In the genomic region with DNA sequence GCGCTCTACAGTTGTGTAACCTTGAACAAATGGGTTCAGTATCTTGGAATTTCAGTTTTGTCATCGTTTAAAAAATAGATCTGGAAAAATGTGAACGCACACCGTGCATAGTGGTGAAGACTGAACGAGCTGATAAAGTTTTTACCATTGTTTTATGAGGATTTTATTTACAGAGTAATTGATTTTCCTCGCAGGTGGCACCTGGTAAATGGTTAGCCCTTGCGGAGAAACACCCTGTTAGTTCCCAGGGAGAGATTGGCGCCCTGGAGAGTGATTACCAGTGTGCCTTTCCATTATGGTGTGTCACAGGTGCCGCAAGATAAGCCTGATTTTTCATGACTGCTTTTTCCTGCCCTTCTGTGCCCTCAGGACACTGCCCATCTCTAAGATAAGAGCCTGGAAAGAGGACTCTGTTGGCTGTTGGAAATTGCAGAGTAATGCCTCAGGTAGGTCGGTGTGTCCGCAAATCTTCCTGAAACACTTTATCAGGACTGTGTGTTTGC, we compare ENCODE assay signal across 8 cellular contexts. TPM values are rescaled to one million over a fixed set of nuclear protein-coding genes. Genes with fewer than 3 reads are reported as not detected.
DNase-seq lines count a peak whose midpoint lies in the region; ATAC-seq, FAIRE-seq and TF ChIP-seq lines count a peak whose summit lies in the region.

No MANE protein-coding gene starts in this region.

- ATAC-seq in activated naive CD8-positive, alpha-beta T cell treated with anti-CD3 and anti-CD28 coated beads, Interleukin-2, amount 10 ng/mL, durations not matched to agents 7 days and 5 days (ENCODE audit: low read depth): no peak
- ATAC-seq in HepG2: no peak; the same call in 2 of the 3 replicates

- no peaks in the 10 kb centered on the region for H3K27me3 Mint-ChIP-seq in activated naive CD4-positive, alpha-beta T cell treated with anti-CD3 and anti-CD28 coated beads for 36 hours (ENCODE audit: low read depth)
- no peaks in the 10 kb centered on the region for H3K27me3 Mint-ChIP-seq in activated naive CD8-positive, alpha-beta T cell treated with anti-CD3 and anti-CD28 coated beads, Interleukin-2, amount 10 ng/mL, durations not matched to agents 7 days and 5 days

- peaks cover 13% of the 10 kb centered on the region for H3K9me3 Mint-ChIP-seq in activated naive CD4-positive, alpha-beta T cell treated with anti-CD3 and anti-CD28 coated beads for 36 hours
- peaks cover 12% of the 10 kb centered on the region for H3K9me3 Mint-ChIP-seq in activated naive CD8-positive, alpha-beta T cell treated with anti-CD3 and anti-CD28 coated beads, Interleukin-2, amount 10 ng/mL, durations not matched to agents 7 days and 5 days

- intact Hi-C loops in activated naive CD4-positive, alpha-beta T cell treated with anti-CD3 and anti-CD28 coated beads for 36 hours (cut with micrococcal nuclease): loop anchor here (2.0 to 5.0 kb wide), 2 partner anchors 124 to 193 kb away; a partner anchor contains a TSS
- intact Hi-C loops in HepG2 (cut with micrococcal nuclease; ENCODE audit: unreplicated experiment): loop anchor here (1.0 kb wide), 1 partner anchor 39 kb away; a partner anchor contains a TSS

- H3K4me3 Mint-ChIP-seq in activated naive CD4-positive, alpha-beta T cell treated with anti-CD3 and anti-CD28 coated beads for 36 hours: peak overlapping the region; percentile 89
- peak overlapping the region; percentile 97 for H3K4me3 Mint-ChIP-seq in activated naive CD8-positive, alpha-beta T cell treated with anti-CD3 and anti-CD28 coated beads, Interleukin-2, amount 10 ng/mL, durations not matched to agents 7 days and 5 days

- H3K27me3 ChIP-seq in HepG2 (ENCODE audit: control insufficient read depth in 1 of 2, insufficient read depth in 2 of 2, low read length in 2 of 2) (no peaks in the 10 kb centered on the region; a peak in 1 of 5 replicates), tibial nerve (no peaks in the 10 kb centered on the region)

- H3K4me2 ChIP-seq in HepG2 (ENCODE audit: low read depth, low read length): peak overlapping the region; percentile 94

- TF ChIP-seq CTCF in HepG2 (CRISPR knock-in tag; IDR thresholded peaks at IDR 0.05) (no peak), tibial nerve (IDR thresholded peaks at IDR 0.05) (no peak)

- H3K9me3 ChIP-seq in HepG2 (ENCODE audit: low read length) (no peaks in the 10 kb centered on the region), tibial nerve (peaks cover 0 to 36% (median 8%) of the 10 kb centered on the region in 4 donors)

- peaks cover 32% of the 10 kb centered on the region for H3K36me3 Mint-ChIP-seq in activated naive CD4-positive, alpha-beta T cell treated with anti-CD3 and anti-CD28 coated beads for 36 hours (ENCODE audit: low read depth)
- H3K36me3 Mint-ChIP-seq in activated naive CD8-positive, alpha-beta T cell treated with anti-CD3 and anti-CD28 coated beads, Interleukin-2, amount 10 ng/mL, durations not matched to agents 7 days and 5 days: peaks cover 19% of the 10 kb centered on the region

- POLR2A ChIA-PET in activated naive CD8-positive, alpha-beta T cell treated with anti-CD3 and anti-CD28 coated beads, Interleukin-2, amount 10 ng/mL, durations not matched to agents 7 days and 5 days (lab: Charles Lee): interaction anchor here (1.8 kb wide), 1 partner anchor 57 kb away, joined by 6 read pairs; a partner anchor contains a TSS
- POLR2A ChIA-PET in HepG2 (lab: Yijun Ruan, JAX): interaction anchor here (1.4 to 1.5 kb wide), 2 partner anchors 11 to 37 kb away, joined by 4 to 6 read pairs; no protein-coding TSS in a partner anchor

- H3K4me3 ChIP-seq in HepG2 (replicated peaks in 1 of 3; ENCODE audit: insufficient read depth in 1 of 3, low read depth in 2 of 3, low read length in 3 of 3) (peak overlapping the region; percentile 75 to 79 (median 78)), tibial nerve (peak overlapping the region; percentile 80 to 93 (median 88))

- H2AFZ ChIP-seq in HepG2 (ENCODE audit: low read length): no peak overlapping the region

- TF ChIP-seq EP300 in HepG2 (IDR thresholded peaks at IDR 0.05; ENCODE audit: low read depth in 2 of 2, low read length in 2 of 2): no peak
- TF ChIP-seq EP300 in HepG2 (CRISPR knock-in tag; IDR thresholded peaks at IDR 0.05; ENCODE audit: borderline replicate concordance): no peak
- TF ChIP-seq EP300 in tibial nerve (IDR thresholded peaks at IDR 0.05): no peak

- H3K4me1 ChIP-seq in HepG2 (ENCODE audit: insufficient read depth, low read length): peaks cover 34% of the 10 kb centered on the region
- peaks cover 0 to 29% (median 19%) of the 10 kb centered on the region in 4 donors for H3K4me1 ChIP-seq in tibial nerve

- TF ChIP-seq POLR2A in HepG2 (IDR thresholded peaks at IDR 0.05; ENCODE audit: insufficient read depth in 1 of 2, low read depth in 2 of 2, low read length in 2 of 2): no peak
- TF ChIP-seq POLR2A in tibial nerve (IDR thresholded peaks at IDR 0.05): no peak

- H3K36me3 ChIP-seq in HepG2 (replicated peaks in 1 of 2; ENCODE audit: control insufficient read depth in 1 of 2, insufficient read depth in 2 of 2, low read length in 2 of 2) (peaks cover 0 to 2% of the 10 kb centered on the region in 2 experiments; a peak in 3 of 5 replicates), tibial nerve (peaks cover 4 to 45% (median 9%) of the 10 kb centered on the region in 3 donors)

- H3K4me1 Mint-ChIP-seq in activated naive CD4-positive, alpha-beta T cell treated with anti-CD3 and anti-CD28 coated beads for 36 hours (ENCODE audit: low read depth): peaks cover 23% of the 10 kb centered on the region
- H3K4me1 Mint-ChIP-seq in activated naive CD8-positive, alpha-beta T cell treated with anti-CD3 and anti-CD28 coated beads, Interleukin-2, amount 10 ng/mL, durations not matched to agents 7 days and 5 days: peaks cover 19% of the 10 kb centered on the region

- WGBS in HepG2 (ENCODE audit: low lambda C conversion rate): 23% methylated on average over 11 of the region's 11 CpGs
- WGBS in tibial nerve, 2 donors: 20 to 24% methylated on average over 11 of the region's 11 CpGs

- TSS peak; percentile 72 for BruUV-seq in HepG2 (replicated peaks; lab: Mats Ljungman, UMichigan)

- H3K27ac Mint-ChIP-seq in activated naive CD4-positive, alpha-beta T cell treated with anti-CD3 and anti-CD28 coated beads for 36 hours: peak overlapping the region; percentile 98
- H3K27ac Mint-ChIP-seq in activated naive CD8-positive, alpha-beta T cell treated with anti-CD3 and anti-CD28 coated beads, Interleukin-2, amount 10 ng/mL, durations not matched to agents 7 days and 5 days: peak overlapping the region; percentile 97

- no peak for DNase-seq in activated naive CD4-positive, alpha-beta T cell treated with anti-CD3 and anti-CD28 coated beads for 36 hours
- no peak for DNase-seq in activated naive CD4-positive, alpha-beta T cell (lab: John Stamatoyannopoulos, UW)
- DNase-seq in activated naive CD8-positive, alpha-beta T cell treated with anti-CD3 and anti-CD28 coated beads, Interleukin-2, amount 10 ng/mL, durations not matched to agents 7 days and 5 days: no peak
- DNase-seq in HepG2 (ENCODE audit: low spot score) (no peak), tibial nerve (ENCODE audit: low spot score in 2 of 2) (no peak), hepatic stellate cell (ENCODE audit: low spot score) (no peak), NCI-H128 (lab: John Stamatoyannopoulos, UW; ENCODE audit: unreplicated experiment) (no peak), HuH-7 (ENCODE audit: low spot score) (no peak)

- TF ChIP-seq RAD21 in HepG2 (CRISPR knock-in tag; IDR thresholded peaks at IDR 0.05): no peak

- peaks cover 7% of the 10 kb centered on the region for H3K79me2 ChIP-seq in HepG2 (ENCODE audit: insufficient read depth, low read length)

- in situ Hi-C loops in HepG2 (cut with HindIII; ENCODE audit: extremely low pct_ligation_motif_present, low pct_unique_long_range_greater_than_20kb): no loop called here

- no peaks in the 10 kb centered on the region for H4K20me1 ChIP-seq in HepG2 (ENCODE audit: insufficient read depth, low read length)

- CTCF ChIA-PET in activated naive CD4-positive, alpha-beta T cell treated with anti-CD3 and anti-CD28 coated beads for 36 hours (lab: Charles Lee): no interaction called here
- CTCF ChIA-PET in HepG2 (lab: Yijun Ruan, JAX; ENCODE audit: low intra/inter-chr PET ratio, low total read pairs): no interaction called here

- H3K9ac ChIP-seq in HepG2 (ENCODE audit: insufficient read depth, low read depth, low read length): peak overlapping the region; percentile 91

- H3K27ac ChIP-seq in HepG2 (ENCODE audit: extremely low read length, insufficient read depth, low read length) (peak overlapping the region; percentile 98), tibial nerve (peak overlapping the region; percentile 87 to 99 (median 98))

- no peak for FAIRE-seq in HepG2 (lab: Jason Lieb, UNC)

RNA-seq across cellular contexts. Expression of a gene that starts 0.6 kb away (rescaled TPM):
- total RNA-seq in activated naive CD4-positive, alpha-beta T cell treated with anti-CD3 and anti-CD28 coated beads for 36 hours: 1 to 10 TPM; 4.3 to 4.7 TPM
- total RNA-seq in activated naive CD8-positive, alpha-beta T cell treated with anti-CD3 and anti-CD28 coated beads, Interleukin-2, amount 10 ng/mL, durations not matched to agents 7 days and 5 days: 10 to 100 TPM; 10.6 to 11.4 TPM
- total RNA-seq in HepG2 (2016; rRNA removed; fragmentation: Illumina TruSeq; extraction: Trizol) (15.5 and 22.3 TPM in 2 replicates), tibial nerve (10 to 100 TPM; 16.8 to 47.2 (median 27.0) TPM)
- 0.97 and 1.6 TPM in 2 replicates for total RNA-seq in HepG2 (2016; cell fraction: cytosol; rRNA removed; fragmentation: Illumina TruSeq; extraction: Trizol; ENCODE audit: low read depth)
- total RNA-seq in HepG2 (2016; cell fraction: insoluble cytoplasmic fraction; rRNA removed; fragmentation: Illumina TruSeq; extraction: Trizol): 15.1 and 24.5 TPM in 2 replicates
- 7.6 and 7.7 TPM in 2 replicates for total RNA-seq in HepG2 (2016; cell fraction: membrane; rRNA removed; fragmentation: Illumina TruSeq; extraction: Trizol)
- total RNA-seq in HepG2 (2016; cell fraction: nucleus; rRNA removed; fragmentation: Illumina TruSeq; extraction: Trizol): 12.1 and 13.1 TPM in 2 replicates
- 9.0 and 10.6 TPM in 2 replicates for polyA plus RNA-seq in HepG2 (2011; rRNA removed)
- 5.5 and 7.0 TPM in 2 replicates for polyA plus RNA-seq in HepG2 (2011; cell fraction: cytosol; rRNA removed)
- polyA plus RNA-seq in HepG2 (2011; cell fraction: nucleus; rRNA removed): 12.2 and 15.0 TPM in 2 replicates
- polyA plus RNA-seq in HepG2 (2012): 6.8 and 6.9 TPM in 2 replicates
- 0.44 and 0.68 TPM in 2 replicates for polyA plus RNA-seq in HepG2 (2016; cell fraction: cytosol; fragmentation: Illumina TruSeq; extraction: Trizol; ENCODE audit: low read depth)
- 12.3 and 15.9 TPM in 2 replicates for polyA plus RNA-seq in HepG2 (2016; cell fraction: insoluble cytoplasmic fraction; fragmentation: Illumina TruSeq; extraction: Trizol; ENCODE audit: low read depth)
- 1.6 and 2.1 TPM in 2 replicates for polyA plus RNA-seq in HepG2 (2016; cell fraction: membrane; fragmentation: Illumina TruSeq; extraction: Trizol; ENCODE audit: low read depth)
- polyA plus RNA-seq in HepG2 (2016; cell fraction: nucleus; fragmentation: Illumina TruSeq; extraction: Trizol; ENCODE audit: insufficient read depth, low read depth): 17.4 and 17.8 TPM in 2 replicates
- 2.1 and 3.9 TPM in 2 replicates for polyA minus RNA-seq in HepG2 (2011; rRNA and poly(A)+ RNA removed; ENCODE audit: low replicate concordance)
- 2.2 and 5.8 TPM in 2 replicates for polyA minus RNA-seq in HepG2 (2011; cell fraction: cytosol; rRNA and poly(A)+ RNA removed)
- polyA minus RNA-seq in HepG2 (2011; cell fraction: nucleus; rRNA and poly(A)+ RNA removed): 16.2 and 23.7 TPM in 2 replicates

RNA-seq across cellular contexts. Expression of a gene that starts 38.4 kb away (rescaled TPM):
- total RNA-seq in activated naive CD4-positive, alpha-beta T cell treated with anti-CD3 and anti-CD28 coated beads for 36 hours: 1 to 10 TPM; 2.8 to 3.3 TPM
- 1 to 10 TPM; 6.1 to 6.9 TPM for total RNA-seq in activated naive CD8-positive, alpha-beta T cell treated with anti-CD3 and anti-CD28 coated beads, Interleukin-2, amount 10 ng/mL, durations not matched to agents 7 days and 5 days
- total RNA-seq in HepG2 (2016; rRNA removed; fragmentation: Illumina TruSeq; extraction: Trizol) (5.8 and 9.4 TPM in 2 replicates), tibial nerve (10 to 100 TPM; 10.2 to 13.3 (median 11.1) TPM)
- total RNA-seq in HepG2 (2016; cell fraction: cytosol; rRNA removed; fragmentation: Illumina TruSeq; extraction: Trizol; ENCODE audit: low read depth): 1.5 and 2.1 TPM in 2 replicates
- 5.6 and 8.0 TPM in 2 replicates for total RNA-seq in HepG2 (2016; cell fraction: insoluble cytoplasmic fraction; rRNA removed; fragmentation: Illumina TruSeq; extraction: Trizol)
- total RNA-seq in HepG2 (2016; cell fraction: membrane; rRNA removed; fragmentation: Illumina TruSeq; extraction: Trizol): 4.0 and 5.1 TPM in 2 replicates
- 5.7 and 6.2 TPM in 2 replicates for total RNA-seq in HepG2 (2016; cell fraction: nucleus; rRNA removed; fragmentation: Illumina TruSeq; extraction: Trizol)
- polyA plus RNA-seq in HepG2 (2011; rRNA removed): 7.3 and 7.5 TPM in 2 replicates
- 6.9 and 8.0 TPM in 2 replicates for polyA plus RNA-seq in HepG2 (2011; cell fraction: cytosol; rRNA removed)
- 8.6 and 12.5 TPM in 2 replicates for polyA plus RNA-seq in HepG2 (2011; cell fraction: nucleus; rRNA removed)
- polyA plus RNA-seq in HepG2 (2012): 4.0 and 4.6 TPM in 2 replicates
- 1.5 and 1.6 TPM in 2 replicates for polyA plus RNA-seq in HepG2 (2016; cell fraction: cytosol; fragmentation: Illumina TruSeq; extraction: Trizol; ENCODE audit: low read depth)
- polyA plus RNA-seq in HepG2 (2016; cell fraction: insoluble cytoplasmic fraction; fragmentation: Illumina TruSeq; extraction: Trizol; ENCODE audit: low read depth): 8.0 and 8.4 TPM in 2 replicates
- 2.9 and 3.0 TPM in 2 replicates for polyA plus RNA-seq in HepG2 (2016; cell fraction: membrane; fragmentation: Illumina TruSeq; extraction: Trizol; ENCODE audit: low read depth)
- polyA plus RNA-seq in HepG2 (2016; cell fraction: nucleus; fragmentation: Illumina TruSeq; extraction: Trizol; ENCODE audit: insufficient read depth, low read depth): 7.7 and 9.3 TPM in 2 replicates
- 3.7 and 4.2 TPM in 2 replicates for polyA minus RNA-seq in HepG2 (2011; rRNA and poly(A)+ RNA removed; ENCODE audit: low replicate concordance)
- polyA minus RNA-seq in HepG2 (2011; cell fraction: cytosol; rRNA and poly(A)+ RNA removed): 2.5 and 3.1 TPM in 2 replicates
- 7.2 and 8.8 TPM in 2 replicates for polyA minus RNA-seq in HepG2 (2011; cell fraction: nucleus; rRNA and poly(A)+ RNA removed)

RNA-seq across cellular contexts. Expression of a gene that starts 57.2 kb away (rescaled TPM):
- 10 to 100 TPM; 13.1 to 13.6 TPM for total RNA-seq in activated naive CD4-positive, alpha-beta T cell treated with anti-CD3 and anti-CD28 coated beads for 36 hours
- total RNA-seq in activated naive CD8-positive, alpha-beta T cell treated with anti-CD3 and anti-CD28 coated beads, Interleukin-2, amount 10 ng/mL, durations not matched to agents 7 days and 5 days: 10 to 100 TPM; 28.2 to 31.2 TPM
- total RNA-seq in HepG2 (2016; rRNA removed; fragmentation: Illumina TruSeq; extraction: Trizol) (not detected in 2 replicates), tibial nerve (10 to 100 TPM; 27.0 to 47.3 (median 36.4) TPM)
- not detected in 2 replicates for total RNA-seq in HepG2 (2016; cell fraction: cytosol; rRNA removed; fragmentation: Illumina TruSeq; extraction: Trizol; ENCODE audit: low read depth)
- total RNA-seq in HepG2 (2016; cell fraction: insoluble cytoplasmic fraction; rRNA removed; fragmentation: Illumina TruSeq; extraction: Trizol): not detected in 2 replicates
- total RNA-seq in HepG2 (2016; cell fraction: membrane; rRNA removed; fragmentation: Illumina TruSeq; extraction: Trizol): not detected in 2 replicates
- not detected in 2 replicates for total RNA-seq in HepG2 (2016; cell fraction: nucleus; rRNA removed; fragmentation: Illumina TruSeq; extraction: Trizol)
- polyA plus RNA-seq in HepG2 (2011; rRNA removed): not detected in 2 replicates
- polyA plus RNA-seq in HepG2 (2011; cell fraction: cytosol; rRNA removed): not detected in 2 replicates
- polyA plus RNA-seq in HepG2 (2011; cell fraction: nucleus; rRNA removed): not detected in 2 replicates
- not detected in 2 replicates for polyA plus RNA-seq in HepG2 (2012)
- polyA plus RNA-seq in HepG2 (2016; cell fraction: cytosol; fragmentation: Illumina TruSeq; extraction: Trizol; ENCODE audit: low read depth): not detected in 2 replicates
- polyA plus RNA-seq in HepG2 (2016; cell fraction: insoluble cytoplasmic fraction; fragmentation: Illumina TruSeq; extraction: Trizol; ENCODE audit: low read depth): not detected in 2 replicates
- not detected in 2 replicates for polyA plus RNA-seq in HepG2 (2016; cell fraction: membrane; fragmentation: Illumina TruSeq; extraction: Trizol; ENCODE audit: low read depth)
- not detected in 2 replicates for polyA plus RNA-seq in HepG2 (2016; cell fraction: nucleus; fragmentation: Illumina TruSeq; extraction: Trizol; ENCODE audit: insufficient read depth, low read depth)
- 18.5 TPM in 1 of 2 replicates, not detected in the other for polyA minus RNA-seq in HepG2 (2011; rRNA and poly(A)+ RNA removed; ENCODE audit: low replicate concordance)
- polyA minus RNA-seq in HepG2 (2011; cell fraction: cytosol; rRNA and poly(A)+ RNA removed): not detected in 2 replicates
- polyA minus RNA-seq in HepG2 (2011; cell fraction: nucleus; rRNA and poly(A)+ RNA removed): not detected in 2 replicates

RNA-seq across cellular contexts. Expression of a gene that starts 57.7 kb away (rescaled TPM):
- total RNA-seq in activated naive CD4-positive, alpha-beta T cell treated with anti-CD3 and anti-CD28 coated beads for 36 hours: under 1 TPM; 0.49 to 0.50 TPM
- total RNA-seq in activated naive CD8-positive, alpha-beta T cell treated with anti-CD3 and anti-CD28 coated beads, Interleukin-2, amount 10 ng/mL, durations not matched to agents 7 days and 5 days: under 1 TPM; 0.26 to 0.67 TPM
- not detected in 2 replicates for total RNA-seq in HepG2 (2016; rRNA removed; fragmentation: Illumina TruSeq; extraction: Trizol)
- not detected in 2 replicates for total RNA-seq in HepG2 (2016; cell fraction: cytosol; rRNA removed; fragmentation: Illumina TruSeq; extraction: Trizol; ENCODE audit: low read depth)
- not detected in 2 replicates for total RNA-seq in HepG2 (2016; cell fraction: insoluble cytoplasmic fraction; rRNA removed; fragmentation: Illumina TruSeq; extraction: Trizol)
- not detected in 2 replicates for total RNA-seq in HepG2 (2016; cell fraction: membrane; rRNA removed; fragmentation: Illumina TruSeq; extraction: Trizol)
- total RNA-seq in HepG2 (2016; cell fraction: nucleus; rRNA removed; fragmentation: Illumina TruSeq; extraction: Trizol): not detected in 2 replicates
- polyA plus RNA-seq in HepG2 (2011; rRNA removed): 0.03 and 0.12 TPM in 2 replicates
- polyA plus RNA-seq in HepG2 (2011; cell fraction: cytosol; rRNA removed): 0.03 and 0.05 TPM in 2 replicates
- 0.12 and 0.23 TPM in 2 replicates for polyA plus RNA-seq in HepG2 (2011; cell fraction: nucleus; rRNA removed)
- 0.05 TPM in 1 of 2 replicates, not detected in the other for polyA plus RNA-seq in HepG2 (2012)
- polyA plus RNA-seq in HepG2 (2016; cell fraction: cytosol; fragmentation: Illumina TruSeq; extraction: Trizol; ENCODE audit: low read depth): not detected in 2 replicates
- polyA plus RNA-seq in HepG2 (2016; cell fraction: insoluble cytoplasmic fraction; fragmentation: Illumina TruSeq; extraction: Trizol; ENCODE audit: low read depth): not detected in 2 replicates
- polyA plus RNA-seq in HepG2 (2016; cell fraction: membrane; fragmentation: Illumina TruSeq; extraction: Trizol; ENCODE audit: low read depth): not detected in 2 replicates
- polyA plus RNA-seq in HepG2 (2016; cell fraction: nucleus; fragmentation: Illumina TruSeq; extraction: Trizol; ENCODE audit: insufficient read depth, low read depth): 1.7 TPM in 1 of 2 replicates, not detected in the other
- 0.22 and 1.6 TPM in 2 replicates for polyA minus RNA-seq in HepG2 (2011; rRNA and poly(A)+ RNA removed; ENCODE audit: low replicate concordance)
- not detected in 2 replicates for polyA minus RNA-seq in HepG2 (2011; cell fraction: cytosol; rRNA and poly(A)+ RNA removed)
- polyA minus RNA-seq in HepG2 (2011; cell fraction: nucleus; rRNA and poly(A)+ RNA removed): 0.39 and 1.1 TPM in 2 replicates
- total RNA-seq in tibial nerve: 1 to 10 TPM in 2 of 4 donors, under 1 TPM in 2; 0.21 to 1.4 (median 0.71) TPM

Comparison
In these comparisons a context has a peak if more than half of its experiments do, and no peak if none do; other contexts are left out.
1. RNA of a gene that starts 57.2 kb away (total RNA-seq): 27.0 to 47.3 TPM in tibial nerve, 28.2 to 31.2 TPM in activated naive CD8-positive, alpha-beta T cell treated with anti-CD3 and anti-CD28 coated beads, Interleukin-2, amount 10 ng/mL, durations not matched to agents 7 days and 5 days and 13.1 to 13.6 TPM in activated naive CD4-positive, alpha-beta T cell treated with anti-CD3 and anti-CD28 coated beads for 36 hours; not detected in HepG2; every median in the first group is over 10 times any median in the second.